Comparison of ENCODE assay signal across 1 cellular context in genomic region chr1:44717653-44718052, GRCh38.
TF ChIP-seq lines count a peak whose summit lies in the region.

No MANE protein-coding gene starts in this region.

TF ChIP-seq in IMR-90, 13 proteins besides CTCF, POLR2A, EP300 and RAD21 (continued from another document):
- TF ChIP-seq SMC3 (IDR thresholded peaks at IDR 0.05; ENCODE audit: low read depth, low read length): no peak
